In the genomic region with DNA sequence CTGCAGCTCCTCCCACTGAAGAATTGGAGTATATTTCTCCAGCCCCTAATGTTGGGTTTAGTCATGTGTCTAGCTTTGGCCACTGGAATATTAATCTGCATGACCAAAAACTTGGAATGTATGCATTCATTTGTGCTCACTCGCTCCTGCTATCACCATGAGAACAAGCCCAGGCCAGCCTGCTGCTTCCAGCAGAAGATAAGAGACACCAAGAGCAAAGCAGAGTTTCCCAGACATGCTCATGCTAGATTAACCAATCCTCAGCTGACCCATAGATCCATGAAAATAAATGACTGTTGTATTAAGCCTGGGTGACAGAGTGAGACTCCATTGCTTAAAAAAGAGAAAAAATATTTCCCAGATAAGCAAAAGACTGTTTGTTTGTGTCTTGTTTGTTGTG, we compare ENCODE assay signal across 1 cellular context.
A peak's percentile ranks its signal among the peaks of the same experiment; 100 is the strongest.
TF ChIP-seq lines count a peak whose summit lies in the region.
"Not testable (repeated sequence)": the region's sequence is repeated elsewhere in the genome, so short reads cannot be mapped to it uniquely, and the experiment has no call there.

No MANE protein-coding gene starts in this region.

TF ChIP-seq in K562, 482 proteins besides CTCF, POLR2A, EP300 and RAD21 (continued from another document):
- TF ChIP-seq, protein P1, sequence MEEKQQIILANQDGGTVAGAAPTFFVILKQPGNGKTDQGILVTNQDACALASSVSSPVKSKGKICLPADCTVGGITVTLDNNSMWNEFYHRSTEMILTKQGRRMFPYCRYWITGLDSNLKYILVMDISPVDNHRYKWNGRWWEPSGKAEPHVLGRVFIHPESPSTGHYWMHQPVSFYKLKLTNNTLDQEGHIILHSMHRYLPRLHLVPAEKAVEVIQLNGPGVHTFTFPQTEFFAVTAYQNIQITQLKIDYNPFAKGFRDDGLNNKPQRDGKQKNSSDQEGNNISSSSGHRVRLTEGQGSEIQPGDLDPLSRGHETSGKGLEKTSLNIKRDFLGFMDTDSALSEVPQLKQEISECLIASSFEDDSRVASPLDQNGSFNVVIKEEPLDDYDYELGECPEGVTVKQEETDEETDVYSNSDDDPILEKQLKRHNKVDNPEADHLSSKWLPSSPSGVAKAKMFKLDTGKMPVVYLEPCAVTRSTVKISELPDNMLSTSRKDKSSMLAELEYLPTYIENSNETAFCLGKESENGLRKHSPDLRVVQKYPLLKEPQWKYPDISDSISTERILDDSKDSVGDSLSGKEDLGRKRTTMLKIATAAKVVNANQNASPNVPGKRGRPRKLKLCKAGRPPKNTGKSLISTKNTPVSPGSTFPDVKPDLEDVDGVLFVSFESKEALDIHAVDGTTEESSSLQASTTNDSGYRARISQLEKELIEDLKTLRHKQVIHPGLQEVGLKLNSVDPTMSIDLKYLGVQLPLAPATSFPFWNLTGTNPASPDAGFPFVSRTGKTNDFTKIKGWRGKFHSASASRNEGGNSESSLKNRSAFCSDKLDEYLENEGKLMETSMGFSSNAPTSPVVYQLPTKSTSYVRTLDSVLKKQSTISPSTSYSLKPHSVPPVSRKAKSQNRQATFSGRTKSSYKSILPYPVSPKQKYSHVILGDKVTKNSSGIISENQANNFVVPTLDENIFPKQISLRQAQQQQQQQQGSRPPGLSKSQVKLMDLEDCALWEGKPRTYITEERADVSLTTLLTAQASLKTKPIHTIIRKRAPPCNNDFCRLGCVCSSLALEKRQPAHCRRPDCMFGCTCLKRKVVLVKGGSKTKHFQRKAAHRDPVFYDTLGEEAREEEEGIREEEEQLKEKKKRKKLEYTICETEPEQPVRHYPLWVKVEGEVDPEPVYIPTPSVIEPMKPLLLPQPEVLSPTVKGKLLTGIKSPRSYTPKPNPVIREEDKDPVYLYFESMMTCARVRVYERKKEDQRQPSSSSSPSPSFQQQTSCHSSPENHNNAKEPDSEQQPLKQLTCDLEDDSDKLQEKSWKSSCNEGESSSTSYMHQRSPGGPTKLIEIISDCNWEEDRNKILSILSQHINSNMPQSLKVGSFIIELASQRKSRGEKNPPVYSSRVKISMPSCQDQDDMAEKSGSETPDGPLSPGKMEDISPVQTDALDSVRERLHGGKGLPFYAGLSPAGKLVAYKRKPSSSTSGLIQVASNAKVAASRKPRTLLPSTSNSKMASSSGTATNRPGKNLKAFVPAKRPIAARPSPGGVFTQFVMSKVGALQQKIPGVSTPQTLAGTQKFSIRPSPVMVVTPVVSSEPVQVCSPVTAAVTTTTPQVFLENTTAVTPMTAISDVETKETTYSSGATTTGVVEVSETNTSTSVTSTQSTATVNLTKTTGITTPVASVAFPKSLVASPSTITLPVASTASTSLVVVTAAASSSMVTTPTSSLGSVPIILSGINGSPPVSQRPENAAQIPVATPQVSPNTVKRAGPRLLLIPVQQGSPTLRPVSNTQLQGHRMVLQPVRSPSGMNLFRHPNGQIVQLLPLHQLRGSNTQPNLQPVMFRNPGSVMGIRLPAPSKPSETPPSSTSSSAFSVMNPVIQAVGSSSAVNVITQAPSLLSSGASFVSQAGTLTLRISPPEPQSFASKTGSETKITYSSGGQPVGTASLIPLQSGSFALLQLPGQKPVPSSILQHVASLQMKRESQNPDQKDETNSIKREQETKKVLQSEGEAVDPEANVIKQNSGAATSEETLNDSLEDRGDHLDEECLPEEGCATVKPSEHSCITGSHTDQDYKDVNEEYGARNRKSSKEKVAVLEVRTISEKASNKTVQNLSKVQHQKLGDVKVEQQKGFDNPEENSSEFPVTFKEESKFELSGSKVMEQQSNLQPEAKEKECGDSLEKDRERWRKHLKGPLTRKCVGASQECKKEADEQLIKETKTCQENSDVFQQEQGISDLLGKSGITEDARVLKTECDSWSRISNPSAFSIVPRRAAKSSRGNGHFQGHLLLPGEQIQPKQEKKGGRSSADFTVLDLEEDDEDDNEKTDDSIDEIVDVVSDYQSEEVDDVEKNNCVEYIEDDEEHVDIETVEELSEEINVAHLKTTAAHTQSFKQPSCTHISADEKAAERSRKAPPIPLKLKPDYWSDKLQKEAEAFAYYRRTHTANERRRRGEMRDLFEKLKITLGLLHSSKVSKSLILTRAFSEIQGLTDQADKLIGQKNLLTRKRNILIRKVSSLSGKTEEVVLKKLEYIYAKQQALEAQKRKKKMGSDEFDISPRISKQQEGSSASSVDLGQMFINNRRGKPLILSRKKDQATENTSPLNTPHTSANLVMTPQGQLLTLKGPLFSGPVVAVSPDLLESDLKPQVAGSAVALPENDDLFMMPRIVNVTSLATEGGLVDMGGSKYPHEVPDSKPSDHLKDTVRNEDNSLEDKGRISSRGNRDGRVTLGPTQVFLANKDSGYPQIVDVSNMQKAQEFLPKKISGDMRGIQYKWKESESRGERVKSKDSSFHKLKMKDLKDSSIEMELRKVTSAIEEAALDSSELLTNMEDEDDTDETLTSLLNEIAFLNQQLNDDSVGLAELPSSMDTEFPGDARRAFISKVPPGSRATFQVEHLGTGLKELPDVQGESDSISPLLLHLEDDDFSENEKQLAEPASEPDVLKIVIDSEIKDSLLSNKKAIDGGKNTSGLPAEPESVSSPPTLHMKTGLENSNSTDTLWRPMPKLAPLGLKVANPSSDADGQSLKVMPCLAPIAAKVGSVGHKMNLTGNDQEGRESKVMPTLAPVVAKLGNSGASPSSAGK (IDR thresholded peaks at IDR 0.05): 0 out of 2 replicates have a peak, but pooled peaks have one; percentile 19
- TF ChIP-seq KDM1A (IDR thresholded peaks at IDR 0.05) (0 out of 4 replicates have a peak, but pooled peaks of 1 of the 2 experiments have one; percentile 13), NCOR1 (IDR thresholded peaks at IDR 0.05) (peak; percentile 74), TCF3 (CRISPR knock-in tag; IDR thresholded peaks at IDR 0.05) (peak; percentile 79), TRIM24 (IDR thresholded peaks at IDR 0.05) (peak in 1 of 2 experiments; percentile 45; a peak in 1 of 4 replicates), NRF1 (conservative IDR thresholded peaks at IDR 0.05 in 1 of 2, IDR thresholded peaks at IDR 0.05 in 1 of 2) (peak; percentile 50 to 57; a peak in 3 of 4 replicates), NFIC (IDR thresholded peaks at IDR 0.05) (peak; percentile 38; the same call in 1 of the 2 replicates), TEAD4 (IDR thresholded peaks at IDR 0.05; ENCODE audit: low read length) (peak; percentile 20; the same call in 1 of the 2 replicates), ARID1B (IDR thresholded peaks at IDR 0.05) (peak; percentile 73), SMAD4 (CRISPR knock-in tag; conservative IDR thresholded peaks at IDR 0.05) (0 out of 2 replicates have a peak, but pooled peaks have one; percentile 20), DPF2 (IDR thresholded peaks at IDR 0.05) (peak; percentile 31; the same call in 1 of the 2 replicates), SMARCA4 (IDR thresholded peaks at IDR 0.05) (0 out of 2 replicates have a peak, but pooled peaks have one; percentile 33), RFX1 (IDR thresholded peaks at IDR 0.05) (peak; percentile 68), GATA2 (CRISPR knock-in tag; IDR thresholded peaks at IDR 0.05) (peak; percentile 47; the same call in 1 of the 2 replicates), ZNF24 (IDR thresholded peaks at IDR 0.05) (0 out of 2 replicates have a peak, but pooled peaks have one; percentile 41)
- not testable (repeated sequence) for TF ChIP-seq TEAD4 (CRISPR knock-in tag; IDR thresholded peaks at IDR 0.05; ENCODE audit: borderline replicate concordance)
